14 cellular contexts compared by ENCODE assay signal in the genomic region with DNA sequence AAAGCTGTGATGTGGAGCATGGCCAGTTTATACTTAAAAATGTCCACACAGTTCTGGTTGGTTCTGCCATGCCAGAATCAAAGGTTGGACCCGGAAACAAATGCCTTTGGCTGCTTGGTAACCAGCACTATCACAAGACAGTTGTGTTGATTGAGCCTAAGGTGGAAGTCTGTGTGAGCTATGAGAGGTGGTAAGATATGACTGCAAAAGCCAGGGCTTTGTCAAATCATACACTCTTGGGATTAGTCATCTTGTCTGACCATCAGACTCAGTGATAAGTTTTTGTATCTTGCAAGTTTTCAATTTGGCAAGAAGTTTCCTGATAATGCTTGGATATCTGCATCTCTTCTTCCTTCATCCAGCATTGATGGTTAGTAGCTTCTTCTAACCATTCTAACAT. TPM values are rescaled to one million over a fixed set of nuclear protein-coding genes. Genes with fewer than 3 reads are reported as not detected.
DNase-seq lines count a peak whose midpoint lies in the region; ATAC-seq and TF ChIP-seq lines count a peak whose summit lies in the region.
"Had no signal": no experiment of that assay in that cellular context is flagged by ENCODE, and none has a peak within 500 bp of the region (broad histone marks: within the 10 kb centered on the region; RNA-seq: fewer than 3 reads in every experiment).

No MANE protein-coding gene starts in this region.

- no peaks in the 10 kb centered on the region for H3K36me3 ChIP-seq in parathyroid adenoma (ENCODE audit: control insufficient read depth, insufficient read depth, low read length)

- H3K79me2 ChIP-seq in parathyroid adenoma, result no peaks in the 10 kb centered on the region

- H3K9me3 ChIP-seq in parathyroid adenoma (ENCODE audit: control insufficient read depth, low read length), result no peaks in the 10 kb centered on the region

- no peak overlapping the region for H3K4me3 ChIP-seq in parathyroid adenoma (ENCODE audit: low read depth, low read length)

- H3K27ac ChIP-seq in parathyroid adenoma, result no peak overlapping the region

- peak; percentile 88 for ATAC-seq in GM18870 (IDR thresholded peaks at IDR 0.05; ENCODE audit: unreplicated experiment)
- peak; percentile 91 for ATAC-seq in GM21619 (IDR thresholded peaks at IDR 0.05; ENCODE audit: unreplicated experiment)
- peak; percentile 89 for ATAC-seq in HG03103 (IDR thresholded peaks at IDR 0.05; ENCODE audit: low read depth, unreplicated experiment)
- no peak for ATAC-seq in Right ventricle myocardium superior (ENCODE audit: poor library complexity)

- BruUV-seq in MCF 10A (replicated peaks; lab: Mats Ljungman, UMichigan), result no TSS peak

- intact Hi-C loops in MCF 10A (cut with micrococcal nuclease), result no loop called here
- intact Hi-C loops in Right ventricle myocardium superior (cut with DNase I), result no loop called here

- peaks cover 7% of the 10 kb centered on the region for H3K4me1 Mint-ChIP-seq in MCF 10A (ENCODE audit: insufficient read depth, unreplicated experiment)
- H3K4me1 Mint-ChIP-seq in progenitor cell of endocrine pancreas (ENCODE audit: low read depth), result peaks cover 1% of the 10 kb centered on the region
- H3K4me1 Mint-ChIP-seq: central memory CD8-positive, alpha-beta T cell had no signal

- H3K27me3 ChIP-seq in parathyroid adenoma (ENCODE audit: control insufficient read depth, insufficient read depth, low read length), result no peaks in the 10 kb centered on the region

- H3K4me2 ChIP-seq in parathyroid adenoma (ENCODE audit: low read length), result no peak overlapping the region

- no peak overlapping the region for H3K9ac ChIP-seq in parathyroid adenoma

- POLR2A ChIA-PET in MCF 10A (lab: Yijun Ruan, JAX), result interaction anchor here (0.6 kb wide), 2 partner anchors 10 to 399 kb away, joined by 3 read pairs; no protein-coding TSS in a partner anchor

- H3K4me1 ChIP-seq in parathyroid adenoma, result no peaks in the 10 kb centered on the region

- DNase-seq in MCF 10A (ENCODE audit: unreplicated experiment) (no peak), progenitor cell of endocrine pancreas (ENCODE audit: low spot score, unreplicated experiment) (no peak), Right ventricle myocardium superior (no peak)
- DNase-seq: activated naive CD4-positive, alpha-beta T cell treated with anti-CD3 and anti-CD28 coated beads for 36 hours; HCEC 1CT; NCI-H2081; stimulated activated CD4-positive, alpha-beta T cell treated with anti-CD3 and anti-CD28 coated beads, Interleukin-4, amount 100 ng/mL, for 24 hours had no signal

- H3K4me3 Mint-ChIP-seq in MCF 10A (ENCODE audit: unreplicated experiment) (no peak overlapping the region), progenitor cell of endocrine pancreas (ENCODE audit: low read depth) (no peak overlapping the region)
- H3K4me3 Mint-ChIP-seq: activated naive CD4-positive, alpha-beta T cell treated with anti-CD3 and anti-CD28 coated beads for 36 hours; central memory CD8-positive, alpha-beta T cell; memory B cell had no signal

- no peaks in the 10 kb centered on the region for H3K36me3 Mint-ChIP-seq in MCF 10A (ENCODE audit: insufficient read depth, unreplicated experiment)
- no peaks in the 10 kb centered on the region for H3K36me3 Mint-ChIP-seq in progenitor cell of endocrine pancreas (ENCODE audit: insufficient read depth)
- H3K36me3 Mint-ChIP-seq: memory B cell had no signal

- H3K27me3 Mint-ChIP-seq in MCF 10A (ENCODE audit: insufficient read depth, unreplicated experiment) (no peaks in the 10 kb centered on the region), progenitor cell of endocrine pancreas (no peaks in the 10 kb centered on the region)
- H3K27me3 Mint-ChIP-seq: central memory CD8-positive, alpha-beta T cell had no signal

- H2AFZ ChIP-seq in parathyroid adenoma, result peak overlapping the region; percentile 25

- TF ChIP-seq CTCF in parathyroid adenoma (IDR thresholded peaks at IDR 0.05), result no peak
- TF ChIP-seq CTCF in MCF 10A (IDR thresholded peaks at IDR 0.05; ENCODE audit: unreplicated experiment), result no peak
- no peak for TF ChIP-seq CTCF in progenitor cell of endocrine pancreas (IDR thresholded peaks at IDR 0.05; ENCODE audit: unreplicated experiment)

- H3K9me3 Mint-ChIP-seq in MCF 10A (ENCODE audit: unreplicated experiment) (no peaks in the 10 kb centered on the region), progenitor cell of endocrine pancreas (ENCODE audit: low read depth) (peaks cover 3% of the 10 kb centered on the region)
- H3K9me3 Mint-ChIP-seq: activated naive CD4-positive, alpha-beta T cell treated with anti-CD3 and anti-CD28 coated beads for 36 hours; central memory CD8-positive, alpha-beta T cell; memory B cell had no signal

- no peak overlapping the region for H3K27ac Mint-ChIP-seq in MCF 10A (ENCODE audit: low read depth, unreplicated experiment)
- no peak overlapping the region for H3K27ac Mint-ChIP-seq in progenitor cell of endocrine pancreas
- H3K27ac Mint-ChIP-seq: activated naive CD4-positive, alpha-beta T cell treated with anti-CD3 and anti-CD28 coated beads for 36 hours; memory B cell had no signal

- CTCF ChIA-PET in MCF 10A (lab: Yijun Ruan, JAX), result interaction anchor here (0.6 to 1.4 kb wide), 6 partner anchors 10 to 443 kb away, joined by 3 to 4 read pairs (median 4); no protein-coding TSS in a partner anchor

RNA-seq across cellular contexts. Expression of a gene that starts 35.5 kb away (rescaled TPM):
- total RNA-seq in MCF 10A (2022) (2.4 and 2.8 TPM in 2 replicates), progenitor cell of endocrine pancreas (1.1 and 1.4 TPM in 2 replicates), Right ventricle myocardium superior (0.38 TPM)
- total RNA-seq: activated naive CD4-positive, alpha-beta T cell treated with anti-CD3 and anti-CD28 coated beads for 36 hours; OCI-LY7 had no signal
